ENCODE assay signal across 1 cellular context in the genomic region with DNA sequence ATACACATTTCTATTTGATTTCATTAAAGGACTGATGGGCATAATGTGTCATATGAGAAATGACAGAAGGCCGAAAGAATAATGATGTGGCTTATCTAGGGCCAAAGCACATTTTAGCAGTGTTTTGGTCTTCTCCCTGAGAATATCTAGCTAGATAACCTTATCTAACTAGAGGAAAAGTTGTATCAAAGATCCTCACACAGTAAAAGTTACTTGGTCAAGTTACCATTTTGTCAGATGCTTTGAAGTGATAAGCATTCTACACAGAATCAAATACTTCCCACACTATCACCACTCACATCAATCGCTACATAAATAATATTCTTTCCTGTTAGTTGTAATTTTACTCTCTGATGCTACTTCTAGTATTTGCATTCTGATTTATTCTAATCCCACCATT.
TF ChIP-seq lines count a peak whose summit lies in the region.

No MANE protein-coding gene starts in this region.

TF ChIP-seq in GM12878, 131 proteins besides CTCF, POLR2A, EP300 and RAD21:
- TF ChIP-seq RB1 (IDR thresholded peaks at IDR 0.05; ENCODE audit: borderline replicate concordance) (no peak), TARDBP (IDR thresholded peaks at IDR 0.05; ENCODE audit: borderline replicate concordance) (no peak), CBFB (IDR thresholded peaks at IDR 0.05; ENCODE audit: low read depth) (no peak), EED (IDR thresholded peaks at IDR 0.05; ENCODE audit: low read depth) (no peak), HDAC6 (IDR thresholded peaks at IDR 0.05; ENCODE audit: unreplicated experiment) (no peak), FOXM1 (IDR thresholded peaks at IDR 0.05; ENCODE audit: low read depth, low read length) (no peak), CHD4 (IDR thresholded peaks at IDR 0.05) (no peak), TAF1 (IDR thresholded peaks at IDR 0.05; ENCODE audit: borderline replicate concordance, low read depth, low read length) (no peak), SRF (IDR thresholded peaks at IDR 0.05; ENCODE audit: low read depth in 2 of 2, low read length in 2 of 2) (no peak), CUX1 (IDR thresholded peaks at IDR 0.05; ENCODE audit: insufficient replicate concordance, low read depth, low read length) (no peak), TCF3 (IDR thresholded peaks at IDR 0.05; ENCODE audit: borderline replicate concordance, insufficient read depth, low read depth, low read length) (no peak), NFXL1 (IDR thresholded peaks at IDR 0.05; ENCODE audit: borderline replicate concordance) (no peak), PKNOX1 (IDR thresholded peaks at IDR 0.05) (no peak), REST (IDR thresholded peaks at IDR 0.05; ENCODE audit: low read depth, low read length) (no peak), PML (IDR thresholded peaks at IDR 0.05; ENCODE audit: low read length) (no peak), ZZZ3 (IDR thresholded peaks at IDR 0.05; ENCODE audit: control insufficient read depth, insufficient read length, low read depth) (no peak)
TF ChIP-seq in GM12878: peak in this region for 0.
